18 cellular contexts compared by ENCODE assay signal in genomic region chr9:94786586-94786985, GRCh38.
"Had no signal": no experiment of that assay in that cellular context is flagged by ENCODE, and none has a peak within 500 bp of the region (broad histone marks: within the 10 kb centered on the region; RNA-seq: fewer than 3 reads in every experiment).

No MANE protein-coding gene starts in this region.

- H3K27ac ChIP-seq: adrenal gland, coronary artery, pancreas, sigmoid colon, SK-N-MC, thyroid gland, upper lobe of right lung had no signal

- DNase-seq: activated CD4-positive, alpha-beta T cell treated with anti-CD3 and anti-CD28 coated beads, Interleukin-2, amount 50 U/mL, for 1 hour; activated T-cell treated with anti-CD3 and anti-CD28 coated beads, Interleukin-2, amount 50 U/mL, for 1 hour; adrenal gland; endodermal cell; left ventricle myocardium superior; mammary epithelial cell; mucosa of descending colon; nephron progenitor cell; pancreas; sigmoid colon; stimulated activated CD4-positive, alpha-beta T cell treated with anti-CD3 and anti-CD28 coated beads, Interleukin-4, amount 100 ng/mL, for 1 hour; stimulated activated naive CD4-positive, alpha-beta T cell treated with Interleukin-2 at 50 U/mL for 16 hours; thyroid gland; upper lobe of right lung had no signal

- H3K27me3 ChIP-seq: adrenal gland, pancreas, sigmoid colon, thyroid gland, upper lobe of right lung had no signal

- H3K9me3 ChIP-seq: adrenal gland, mucosa of descending colon, pancreas, sigmoid colon, thyroid gland, upper lobe of right lung had no signal

- H3K36me3 ChIP-seq: adrenal gland, pancreas, sigmoid colon, thyroid gland, upper lobe of right lung had no signal

- ATAC-seq: activated CD4-positive, CD25-positive, alpha-beta regulatory T cell treated with anti-CD3 and anti-CD28 coated beads, Interleukin-2, amount 50 U/mL, for 24 hours; activated naive CD4-positive, alpha-beta T cell treated with anti-CD3 and anti-CD28 coated beads, Interleukin-2, amount 50 U/mL, for 72 hours; left ventricle myocardium superior; mucosa of descending colon; pancreas; upper lobe of right lung had no signal

- H3K4me3 ChIP-seq: adrenal gland, coronary artery, mucosa of descending colon, pancreas, sigmoid colon, SK-N-MC, thyroid gland, upper lobe of right lung had no signal
